In genomic region chr19:48333467-48334384, GRCh38 we compare ENCODE assay signal across 8 cellular contexts. TPM values are rescaled to one million over a fixed set of nuclear protein-coding genes. Genes with fewer than 3 reads are reported as not detected.
DNase-seq lines count a peak whose midpoint lies in the region; ATAC-seq and TF ChIP-seq lines count a peak whose summit lies in the region.

No MANE protein-coding gene starts in this region.

- intact Hi-C loops in A673 (cut with micrococcal nuclease; ENCODE audit: unreplicated experiment), result loop anchor here (1.0 to 5.0 kb wide), 2 partner anchors 13 to 61 kb away; partner anchors contain the start of gene ZNF114

- H3K27ac ChIP-seq in A673 (ENCODE audit: low read depth, low read length, poor library complexity, severe bottlenecking), result peak overlapping the region; percentile 91

- POLR2A ChIA-PET in A673 (lab: Charles Lee; ENCODE audit: low non-redundant PET), result interaction anchor here (0.6 to 0.7 kb wide), 2 partner anchors 15 to 69 kb away, joined by 3 to 7 read pairs; no protein-coding TSS in a partner anchor

- no peaks in the 10 kb centered on the region for H3K9me3 ChIP-seq in A673 (ENCODE audit: low read depth, low read length, poor library complexity, severe bottlenecking)

- BruUV-seq in A673 (replicated peaks; lab: Mats Ljungman, UMichigan), result no TSS peak

- no peaks in the 10 kb centered on the region for H3K27me3 ChIP-seq in A673 (replicated peaks; ENCODE audit: insufficient read depth, low read depth, low read length, poor library complexity)

- TF ChIP-seq CTCF in A673 (conservative IDR thresholded peaks at IDR 0.05; ENCODE audit: low read depth, low read length) (peak; percentile 91), choroid plexus epithelial cell (conservative IDR thresholded peaks at IDR 0.05; ENCODE audit: low read depth, low read length) (peak; percentile 81)

- peak; percentile 96 for DNase-seq in A673 (ENCODE audit: low spot score)
- peak; percentile 95 for DNase-seq in NCI-H226
- peak; percentile 84 to 89 for DNase-seq in activated CD4-positive, alpha-beta T cell treated with anti-CD3 and anti-CD28 coated beads for 24 hours (ENCODE audit: low read depth in 2 of 2)
- peak; percentile 97 for DNase-seq in choroid plexus epithelial cell (ENCODE audit: low read depth)
- peak; percentile 95 for DNase-seq in left kidney (ENCODE audit: low read depth, low spot score)
- DNase-seq in stimulated activated CD4-positive, alpha-beta T cell treated with anti-CD3 and anti-CD28 coated beads, Interleukin-1b, Interleukin-23, amount 100 ng/mL, for 4 hours (ENCODE audit: low read depth in 2 of 2), result peak; percentile 86 to 92

- CTCF ChIA-PET in A673 (lab: Charles Lee), result interaction anchor here (0.6 to 2.4 kb wide), 14 partner anchors 12 to 370 kb away, joined by 3 to 29 read pairs (median 5); partner anchors contain the start of genes KDELR1, SYNGR4 and TMEM143

- peaks cover 15% of the 10 kb centered on the region for H3K4me1 ChIP-seq in A673 (ENCODE audit: insufficient read depth, low read length, poor library complexity, severe bottlenecking)

- H3K4me3 ChIP-seq in A673 (ENCODE audit: low read depth, low read length, poor library complexity, severe bottlenecking) (peak overlapping the region; percentile 56), choroid plexus epithelial cell (ENCODE audit: low read depth, low read length) (peak overlapping the region; percentile 55)

- H3K36me3 ChIP-seq in A673 (ENCODE audit: insufficient read depth, low read length, poor library complexity, severe bottlenecking), result peaks cover 31% of the 10 kb centered on the region

- peak; percentile 40 for ATAC-seq in GM18858 (IDR thresholded peaks at IDR 0.05; ENCODE audit: unreplicated experiment)
- ATAC-seq in HG03135 (IDR thresholded peaks at IDR 0.05; ENCODE audit: unreplicated experiment), result peak; percentile 48

RNA-seq across cellular contexts. Expression of gene EMP3, which starts 8.4 kb away (rescaled TPM):
- total RNA-seq in A673 (2021), result 170 and 187 TPM in 2 replicates

RNA-seq across cellular contexts. Expression of gene TMEM143, which starts 30.0 kb away (rescaled TPM):
- 7.5 and 7.9 TPM in 2 replicates for total RNA-seq in A673 (2021)

RNA-seq across cellular contexts. Expression of gene SYNGR4, which starts 30.4 kb away (rescaled TPM):
- 0.50 TPM in 1 of 2 replicates, not detected in the other for total RNA-seq in A673 (2021)

RNA-seq across cellular contexts. Expression of gene KDELR1, which starts 57.6 kb away (rescaled TPM):
- total RNA-seq in A673 (2021), result 197 and 200 TPM in 2 replicates

RNA-seq across cellular contexts. Expression of gene GRIN2D, which starts 59.7 kb away (rescaled TPM):
- 10.4 and 11.4 TPM in 2 replicates for total RNA-seq in A673 (2021)

Comparison
In these comparisons a context has a peak if more than half of its experiments do, and no peak if none do; other contexts are left out.
1. Peak in every context shown above with its lines: DNase-seq, ATAC-seq, H3K4me3 ChIP-seq and H3K27ac ChIP-seq.